19 cellular contexts compared by ENCODE assay signal in genomic region chr1:230518511-230518910, GRCh38.
"Had no signal": no experiment of that assay in that cellular context is flagged by ENCODE, and none has a peak within 500 bp of the region (broad histone marks: within the 10 kb centered on the region; RNA-seq: fewer than 3 reads in every experiment).

No MANE protein-coding gene starts in this region.

- H3K9me3 Mint-ChIP-seq: activated CD4-positive, alpha-beta memory T cell treated with anti-CD3 and anti-CD28 coated beads, Interleukin-2, amount 10 ng/mL, durations not matched to agents 7 days and 5 days; activated T-cell treated with anti-CD3 and anti-CD28 coated beads, Interleukin-2, amount 50 U/mL, for 24 hours; stimulated activated naive CD8-positive, alpha-beta T cell treated with anti-CD3 and anti-CD28 coated beads, Interleukin-15, amount 100 ng/mL, for 72 hours had no signal

- H3K4me3 Mint-ChIP-seq: activated CD4-positive, alpha-beta memory T cell treated with anti-CD3 and anti-CD28 coated beads, Interleukin-2, amount 10 ng/mL, durations not matched to agents 7 days and 5 days; activated naive CD4-positive, alpha-beta T cell treated with anti-CD3 and anti-CD28 coated beads for 36 hours; activated T-cell treated with anti-CD3 and anti-CD28 coated beads, Interleukin-2, amount 50 U/mL, for 24 hours; stimulated activated naive CD8-positive, alpha-beta T cell treated with anti-CD3 and anti-CD28 coated beads, Interleukin-15, amount 100 ng/mL, for 72 hours had no signal

- ATAC-seq: body of pancreas; left colon; stimulated activated naive CD8-positive, alpha-beta T cell treated with anti-CD3 and anti-CD28 coated beads, Interleukin-15, amount 100 ng/mL, for 72 hours had no signal

- H3K27ac ChIP-seq: dorsolateral prefrontal cortex, epithelial cell of prostate, psoas muscle, skin epidermis, suprapubic skin, vagina, WERI-Rb-1 had no signal

- H3K4me3 ChIP-seq: body of pancreas, dorsolateral prefrontal cortex, psoas muscle, skin epidermis, suprapubic skin, vagina had no signal

- H3K9me3 ChIP-seq: body of pancreas, psoas muscle, suprapubic skin, vagina had no signal

- H3K4me1 Mint-ChIP-seq: activated CD4-positive, alpha-beta memory T cell treated with anti-CD3 and anti-CD28 coated beads, Interleukin-2, amount 10 ng/mL, durations not matched to agents 7 days and 5 days; stimulated activated naive CD8-positive, alpha-beta T cell treated with anti-CD3 and anti-CD28 coated beads, Interleukin-15, amount 100 ng/mL, for 72 hours had no signal

- H3K27ac Mint-ChIP-seq: activated CD4-positive, alpha-beta memory T cell treated with anti-CD3 and anti-CD28 coated beads, Interleukin-2, amount 10 ng/mL, durations not matched to agents 7 days and 5 days; activated naive CD4-positive, alpha-beta T cell treated with anti-CD3 and anti-CD28 coated beads for 36 hours; activated T-cell treated with anti-CD3 and anti-CD28 coated beads, Interleukin-2, amount 50 U/mL, for 24 hours; stimulated activated naive CD8-positive, alpha-beta T cell treated with anti-CD3 and anti-CD28 coated beads, Interleukin-15, amount 100 ng/mL, for 72 hours had no signal

- H3K27me3 ChIP-seq: body of pancreas, suprapubic skin, vagina had no signal

- H3K36me3 ChIP-seq: suprapubic skin, vagina, WERI-Rb-1 had no signal

- H3K4me1 ChIP-seq: psoas muscle, suprapubic skin, vagina had no signal

- DNase-seq: activated CD4-positive, alpha-beta memory T cell treated with anti-CD3 and anti-CD28 coated beads, Interleukin-2, amount 10 ng/mL, durations not matched to agents 7 days and 5 days; activated naive CD4-positive, alpha-beta T cell treated with anti-CD3 and anti-CD28 coated beads for 36 hours; activated T-cell treated with anti-CD3 and anti-CD28 coated beads, Interleukin-2, amount 50 U/mL, for 24 hours; foreskin fibroblast; left colon; right cardiac atrium; stimulated activated CD4-positive, alpha-beta T cell treated with anti-CD3 and anti-CD28 coated beads, Interleukin-15, amount 100 ng/mL, for 24 hours; stimulated activated CD4-positive, alpha-beta T cell treated with anti-CD3 and anti-CD28 coated beads, Interleukin-2, amount 100 ng/mL, for 48 hours; stimulated activated naive CD8-positive, alpha-beta T cell treated with anti-CD3 and anti-CD28 coated beads, Interleukin-15, amount 100 ng/mL, for 72 hours; T-helper 2 cell; trophoblast cell; WERI-Rb-1 had no signal
